ENCODE assay signal across 21 cellular contexts in genomic region chr4:26242451-26242850, GRCh38.
DNase-seq lines count a peak whose midpoint lies in the region; ATAC-seq, FAIRE-seq and TF ChIP-seq lines count a peak whose summit lies in the region.
"Had no signal": no experiment of that assay in that cellular context is flagged by ENCODE, and none has a peak within 500 bp of the region (broad histone marks: within the 10 kb centered on the region; RNA-seq: fewer than 3 reads in every experiment).

No MANE protein-coding gene starts in this region.

- H3K27ac ChIP-seq in SK-N-SH (ENCODE audit: low read depth in 2 of 2, low read length in 1 of 2), result no peak overlapping the region
- H3K27ac ChIP-seq: 22Rv1, Peyer's patch had no signal

- DNase-seq in SK-N-SH (no peak), RCC 7860 (ENCODE audit: low spot score) (no peak), fibroblast of pulmonary artery (ENCODE audit: low read depth) (peak; percentile 10), lower leg skin (ENCODE audit: low spot score in 2 of 2) (no peak), HuH-7.5 (ENCODE audit: low spot score) (no peak), activated T-cell treated with anti-CD3 and anti-CD28 coated beads for 4 hours (no peak)
- no peak for DNase-seq in activated CD4-positive, alpha-beta T cell treated with anti-CD3 and anti-CD28 coated beads, Interleukin-2, amount 50 U/mL, for 1 hour
- DNase-seq: COR-L47, GF-D8, GOT3, HFFc6, KBM-7, MM.1S, NCI-H1105, NCI-H1694 treated with DMSO at 0.1 percent for 48 hours, NCI-H446 treated with DMSO at 0.1 percent for 48 hours, NCI-H82, Peyer's patch, SHP77 treated with DMSO at 0.1 percent for 48 hours had no signal

- peak; percentile 35 for FAIRE-seq in RCC 7860 (lab: Jason Lieb, UNC)

- H4K20me1 ChIP-seq in SK-N-SH (ENCODE audit: insufficient read depth), result no peaks in the 10 kb centered on the region

- TF ChIP-seq CTCF in SK-N-SH (IDR thresholded peaks at IDR 0.05), result no peak
- TF ChIP-seq CTCF in fibroblast of pulmonary artery (IDR thresholded peaks at IDR 0.05; ENCODE audit: low read length, missing control alignments), result no peak
- no peak for TF ChIP-seq CTCF in lower leg skin (IDR thresholded peaks at IDR 0.05)

- H3K4me1 ChIP-seq in SK-N-SH (ENCODE audit: control insufficient read depth in 1 of 2, insufficient read depth in 2 of 2, low read depth in 1 of 2, low read length in 1 of 2), result peaks cover 3 to 5% of the 10 kb centered on the region in 2 experiments; a peak in 1 of 4 replicates

- no peaks in the 10 kb centered on the region for H3K9me2 ChIP-seq in SK-N-SH

- no peak for TF ChIP-seq EP300 in SK-N-SH (IDR thresholded peaks at IDR 0.05; ENCODE audit: borderline replicate concordance in 1 of 2, low read depth in 1 of 2, low read length in 1 of 2)

- H3K36me3 ChIP-seq in SK-N-SH (replicated peaks in 1 of 2; ENCODE audit: control insufficient read depth in 1 of 2, insufficient read depth in 2 of 2, low read length in 1 of 2), result no peaks in the 10 kb centered on the region
- H3K36me3 ChIP-seq: Peyer's patch had no signal

- CTCF ChIA-PET in SK-N-SH (lab: Yijun Ruan, JAX), result no interaction called here

- TF ChIP-seq RAD21 in SK-N-SH (IDR thresholded peaks at IDR 0.05; ENCODE audit: low read length), result no peak

- intact Hi-C loops in lower leg skin (cut with DNase I; ENCODE audit: low total_unique reads), result no loop called here

- H2AFZ ChIP-seq in SK-N-SH (ENCODE audit: low read depth), result no peak overlapping the region

- no peaks in the 10 kb centered on the region for H3K27me3 ChIP-seq in SK-N-SH (ENCODE audit: insufficient read depth)
- H3K27me3 ChIP-seq: Peyer's patch had no signal

- no peak overlapping the region for H3K4me3 ChIP-seq in SK-N-SH (ENCODE audit: low read depth in 2 of 2, low read length in 1 of 2)
- no peak overlapping the region for H3K4me3 ChIP-seq in fibroblast of pulmonary artery (replicated peaks; ENCODE audit: low read depth, low read length)
- no peak overlapping the region for H3K4me3 ChIP-seq in lower leg skin (ENCODE audit: low read depth, poor library complexity, severe bottlenecking)
- H3K4me3 ChIP-seq: Peyer's patch had no signal

- no peaks in the 10 kb centered on the region for H3K79me2 ChIP-seq in SK-N-SH (ENCODE audit: insufficient read depth)

- H3K9me3 ChIP-seq in SK-N-SH, result no peaks in the 10 kb centered on the region
- H3K9me3 ChIP-seq: Peyer's patch had no signal

- H3K9ac ChIP-seq in SK-N-SH, result no peak overlapping the region

- POLR2A ChIA-PET in SK-N-SH (lab: Yijun Ruan, JAX), result no interaction called here

- no peak for ATAC-seq in SK-N-SH treated with all-trans-retinoic acid at 6 μM for 48 hours

- H3K4me2 ChIP-seq in SK-N-SH, result no peak overlapping the region

- peaks cover 5% of the 10 kb centered on the region for H3F3A ChIP-seq in SK-N-SH (replicated peaks; ENCODE audit: insufficient read depth)

- TF ChIP-seq POLR2A in lower leg skin (IDR thresholded peaks at IDR 0.05), result no peak

TF ChIP-seq in SK-N-SH, 30 proteins besides CTCF, POLR2A, EP300 and RAD21:
- TF ChIP-seq NRF1 (IDR thresholded peaks at IDR 0.05; ENCODE audit: low read depth, low read length), result no peak
- TF ChIP-seq FOSL2 (IDR thresholded peaks at IDR 0.05; ENCODE audit: borderline replicate concordance, low read depth), result peak; percentile 28; the same call in 1 of the 2 replicates
TF ChIP-seq in SK-N-SH: peak in this region for 1.

TF ChIP-seq in SK-N-SH treated with all-trans-retinoic acid at 6 μM for 48 hours, 23 proteins besides CTCF, POLR2A, EP300 and RAD21:
- no peak for TF ChIP-seq ZC3H10 (CRISPR knock-in tag; IDR thresholded peaks at IDR 0.05)
- TF ChIP-seq POU6F1 (CRISPR knock-in tag; IDR thresholded peaks at IDR 0.05; ENCODE audit: borderline replicate concordance, low read depth), result no peak
- no peak for TF ChIP-seq TOX (CRISPR knock-in tag; IDR thresholded peaks at IDR 0.05; ENCODE audit: borderline replicate concordance)
- no peak for TF ChIP-seq RARB (CRISPR knock-in tag; IDR thresholded peaks at IDR 0.05)
- TF ChIP-seq ARNTL (CRISPR knock-in tag; IDR thresholded peaks at IDR 0.05; ENCODE audit: borderline replicate concordance, low read depth), result no peak
- TF ChIP-seq ESRRG (CRISPR knock-in tag; IDR thresholded peaks at IDR 0.05), result no peak
- no peak for TF ChIP-seq ZFP30 (CRISPR knock-in tag; IDR thresholded peaks at IDR 0.05)
- no peak for TF ChIP-seq CSRNP3 (CRISPR knock-in tag; IDR thresholded peaks at IDR 0.05)
TF ChIP-seq in SK-N-SH treated with all-trans-retinoic acid at 6 μM for 48 hours: peak in this region for 0.
